Comparison of ENCODE assay signal across 15 cellular contexts in the genomic region with DNA sequence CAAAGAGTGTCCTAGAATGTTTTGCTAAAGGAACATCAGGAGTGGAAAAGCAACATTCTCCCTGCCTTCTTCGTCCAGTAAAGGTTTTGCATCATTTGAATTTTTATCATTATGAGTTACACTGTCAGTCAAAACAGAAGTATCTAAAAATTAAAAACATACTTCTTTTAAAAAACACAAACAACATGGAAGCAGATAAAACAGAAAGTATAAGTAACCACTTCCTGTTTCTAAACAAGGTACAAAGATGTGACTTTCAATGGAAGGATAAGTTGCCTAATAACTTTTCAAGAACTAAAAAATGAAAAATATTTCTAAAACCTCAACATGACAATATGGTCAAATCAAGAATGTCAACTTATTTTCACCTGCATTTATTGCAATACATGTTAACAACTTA.
DNase-seq lines count a peak whose midpoint lies in the region; ATAC-seq and TF ChIP-seq lines count a peak whose summit lies in the region.
"Had no signal": no experiment of that assay in that cellular context is flagged by ENCODE, and none has a peak within 500 bp of the region (broad histone marks: within the 10 kb centered on the region; RNA-seq: fewer than 3 reads in every experiment).

No MANE protein-coding gene starts in this region.

- peaks cover 22% of the 10 kb centered on the region for H3K4me1 ChIP-seq in CD4-positive, alpha-beta memory T cell (ENCODE audit: insufficient read depth, low read length)
- H3K4me1 ChIP-seq in body of pancreas = no peaks in the 10 kb centered on the region
- H3K4me1 ChIP-seq: psoas muscle had no signal

- H3K36me3 Mint-ChIP-seq in CD4-positive, alpha-beta memory T cell = peaks cover 13 to 32% of the 10 kb centered on the region in 2 donors
- peaks cover 4% of the 10 kb centered on the region for H3K36me3 Mint-ChIP-seq in central memory CD8-positive, alpha-beta T cell (ENCODE audit: insufficient read depth)

- WGBS in body of pancreas, 2 donors = 88 to 93% methylated on average over 1 of the region's 1 CpG

- H3K27ac Mint-ChIP-seq in CD4-positive, alpha-beta memory T cell = peak overlapping the region in 5 of 7 donors; percentile 20 to 79 (median 36)
- peak overlapping the region; percentile 65 for H3K27ac Mint-ChIP-seq in central memory CD8-positive, alpha-beta T cell (ENCODE audit: low read depth)

- POLR2A ChIA-PET in CD4-positive, alpha-beta memory T cell (lab: Charles Lee; ENCODE audit: partially characterized antibody) = no interaction called here

- in situ Hi-C loops in GM13977 (cut with MboI; ENCODE audit: low pct_unique_long_range_greater_than_20kb, low sequenced_read_pairs, unreplicated experiment) = no loop called here

- H3K4me3 Mint-ChIP-seq in CD4-positive, alpha-beta memory T cell = peak overlapping the region in 5 of 8 donors; percentile 14 to 64 (median 36)
- no peak overlapping the region for H3K4me3 Mint-ChIP-seq in central memory CD8-positive, alpha-beta T cell

- H3K27me3 Mint-ChIP-seq in CD4-positive, alpha-beta memory T cell = no peaks in the 10 kb centered on the region
- H3K27me3 Mint-ChIP-seq in central memory CD8-positive, alpha-beta T cell = no peaks in the 10 kb centered on the region
- H3K27me3 Mint-ChIP-seq: IgD-negative memory B cell had no signal

- no peaks in the 10 kb centered on the region for H3K9me3 ChIP-seq in CD4-positive, alpha-beta memory T cell (ENCODE audit: control insufficient read depth in 1 of 2, low read length in 2 of 2)
- H3K9me3 ChIP-seq in body of pancreas = no peaks in the 10 kb centered on the region
- H3K9me3 ChIP-seq: psoas muscle had no signal

- CTCF ChIA-PET in CD4-positive, alpha-beta memory T cell (lab: Charles Lee; ENCODE audit: partially characterized antibody) = no interaction called here

- no peaks in the 10 kb centered on the region for H3K27me3 ChIP-seq in CD4-positive, alpha-beta memory T cell (ENCODE audit: insufficient read depth, low read length)
- no peaks in the 10 kb centered on the region for H3K27me3 ChIP-seq in body of pancreas

- intact Hi-C loops in CD4-positive, alpha-beta memory T cell (cut with micrococcal nuclease) = no loop called here
- intact Hi-C loops in body of pancreas (cut with DNase I) = no loop called here

- H3K4me3 ChIP-seq in CD4-positive, alpha-beta memory T cell (ENCODE audit: low read length in 2 of 2) = no peak overlapping the region
- no peak overlapping the region for H3K4me3 ChIP-seq in body of pancreas
- H3K4me3 ChIP-seq: psoas muscle had no signal

- peaks cover 11 to 26% (median 22%) of the 10 kb centered on the region in 4 donors for H3K4me1 Mint-ChIP-seq in CD4-positive, alpha-beta memory T cell
- H3K4me1 Mint-ChIP-seq in central memory CD8-positive, alpha-beta T cell = peaks cover 28% of the 10 kb centered on the region

- DNase-seq in CD4-positive, alpha-beta memory T cell = no peak
- DNase-seq in central memory CD8-positive, alpha-beta T cell (ENCODE audit: low spot score in 2 of 2) = no peak
- DNase-seq in GM13977 (ENCODE audit: low spot score) (no peak), body of pancreas (no peak), OCI-M1 (lab: John Stamatoyannopoulos, UW) (no peak), middle frontal gyrus (ENCODE audit: extremely low spot score, low spot score) (no peak)
- DNase-seq: activated CD8-positive, alpha-beta memory T cell treated with anti-CD3 and anti-CD28 coated beads for 24 hours; cortex of kidney; NCI-H2081; psoas muscle; stimulated activated CD4-positive, alpha-beta T cell treated with anti-CD3 and anti-CD28 coated beads, Interleukin-2, amount 100 ng/mL, for 24 hours; stimulated activated naive CD8-positive, alpha-beta T cell treated with anti-CD3 and anti-CD28 coated beads, Interleukin-15, Interleukin-2, amounts not matched to agents 100 U/mL and 50 U/mL, for 24 hours had no signal

- TF ChIP-seq CTCF in GM13977 (IDR thresholded peaks at IDR 0.05; ENCODE audit: extremely low read depth, insufficient read depth, missing control alignments) (no peak), body of pancreas (IDR thresholded peaks at IDR 0.05) (no peak)

- H3K27ac ChIP-seq in CD4-positive, alpha-beta memory T cell (ENCODE audit: low read depth, low read length) = no peak overlapping the region
- H3K27ac ChIP-seq in body of pancreas = no peak overlapping the region
- H3K27ac ChIP-seq: psoas muscle had no signal

- H3K36me3 ChIP-seq in CD4-positive, alpha-beta memory T cell (ENCODE audit: insufficient read depth, low read length) = peaks cover 4% of the 10 kb centered on the region
- no peaks in the 10 kb centered on the region for H3K36me3 ChIP-seq in body of pancreas (replicated peaks in 1 of 2; ENCODE audit: insufficient read depth in 1 of 2, low read depth in 2 of 2)

- ATAC-seq in GM18868 (IDR thresholded peaks at IDR 0.05; ENCODE audit: unreplicated experiment) (peak; percentile 46), HG03342 (IDR thresholded peaks at IDR 0.05; ENCODE audit: unreplicated experiment) (peak; percentile 38), body of pancreas (no peak)
- no peak for ATAC-seq in central memory CD8-positive, alpha-beta T cell (replicated peaks; ENCODE audit: extremely low read depth, poor library complexity, severe bottlenecking)
- ATAC-seq: psoas muscle; stimulated activated naive CD8-positive, alpha-beta T cell treated with anti-CD3 and anti-CD28 coated beads, Interleukin-15, Interleukin-2, amounts not matched to agents 100 U/mL and 50 U/mL, for 24 hours had no signal

- no peaks in the 10 kb centered on the region for H3K9me3 Mint-ChIP-seq in CD4-positive, alpha-beta memory T cell
- H3K9me3 Mint-ChIP-seq in central memory CD8-positive, alpha-beta T cell = no peaks in the 10 kb centered on the region
- H3K9me3 Mint-ChIP-seq: IgD-negative memory B cell had no signal

- no peak for TF ChIP-seq POLR2A in body of pancreas (IDR thresholded peaks at IDR 0.05)

Comparison
In these comparisons a context has a peak if more than half of its experiments do, and no peak if none do; other contexts are left out.
1. ATAC-seq: peak in GM18868 (single experiment) and HG03342 (single experiment); none in central memory CD8-positive, alpha-beta T cell (single experiment) and body of pancreas (single experiment).